24 cellular contexts compared by ENCODE assay signal in genomic region chr10:29628912-29629526, GRCh38. TPM values are rescaled to one million over a fixed set of nuclear protein-coding genes. Genes with fewer than 3 reads are reported as not detected.
DNase-seq lines count a peak whose midpoint lies in the region; ATAC-seq and TF ChIP-seq lines count a peak whose summit lies in the region.
"Had no signal": no experiment of that assay in that cellular context is flagged by ENCODE, and none has a peak within 500 bp of the region (broad histone marks: within the 10 kb centered on the region; RNA-seq: fewer than 3 reads in every experiment).

No MANE protein-coding gene starts in this region.

- TF ChIP-seq CTCF in mammary epithelial cell (conservative IDR thresholded peaks at IDR 0.05 in 1 of 2, IDR thresholded peaks at IDR 0.05 in 1 of 2; ENCODE audit: extremely low read depth in 1 of 2, insufficient read depth in 1 of 2, low read depth in 1 of 2, low read length in 2 of 2) (no peak), neutrophil (IDR thresholded peaks at IDR 0.05) (no peak), upper lobe of left lung (IDR thresholded peaks at IDR 0.05) (no peak), endodermal cell (conservative IDR thresholded peaks at IDR 0.05) (no peak)

- H3K27ac ChIP-seq in mammary epithelial cell (ENCODE audit: insufficient read depth, low read depth, low read length) (no peak overlapping the region), neutrophil (peak overlapping the region; percentile 86), upper lobe of left lung (peak overlapping the region; percentile 10 to 87 (median 74)), endodermal cell (ENCODE audit: low read depth, low read length) (no peak overlapping the region)
- H3K27ac ChIP-seq: WERI-Rb-1 had no signal

- H3K9me3 Mint-ChIP-seq in activated naive CD4-positive, alpha-beta T cell treated with anti-CD3 and anti-CD28 coated beads, Interleukin-2, amount 50 U/mL, for 24 hours: no peaks in the 10 kb centered on the region
- H3K9me3 Mint-ChIP-seq in endodermal cell: no peaks in the 10 kb centered on the region
- H3K9me3 Mint-ChIP-seq: nephron, T-cell had no signal

- intact Hi-C loops in mammary epithelial cell (cut with micrococcal nuclease): no loop called here

- no peak for TF ChIP-seq EP300 in upper lobe of left lung (IDR thresholded peaks at IDR 0.05)

- dilution Hi-C loops in mammary epithelial cell (cut with HindIII; ENCODE audit: low sequenced_read_pairs): no loop called here

- H3K36me3 ChIP-seq in mammary epithelial cell (ENCODE audit: insufficient read depth, low read length): peaks cover 2% of the 10 kb centered on the region
- H3K36me3 ChIP-seq in neutrophil: no peaks in the 10 kb centered on the region
- H3K36me3 ChIP-seq in upper lobe of left lung: no peaks in the 10 kb centered on the region
- H3K36me3 ChIP-seq in endodermal cell (ENCODE audit: control insufficient read depth, insufficient read depth, low read length): no peaks in the 10 kb centered on the region
- H3K36me3 ChIP-seq: BE2C, HAP-1, spleen, WERI-Rb-1 had no signal

- H3K4me2 ChIP-seq in mammary epithelial cell (ENCODE audit: insufficient read depth, low read depth, low read length): peak overlapping the region; percentile 53

- ATAC-seq in upper lobe of left lung (ENCODE audit: low FRiP score in 2 of 2) (no peak), GM21381 (IDR thresholded peaks at IDR 0.05; ENCODE audit: unreplicated experiment) (no peak)
- ATAC-seq: T-cell had no signal

- no peaks in the 10 kb centered on the region for H3K27me3 Mint-ChIP-seq in activated naive CD4-positive, alpha-beta T cell treated with anti-CD3 and anti-CD28 coated beads, Interleukin-2, amount 50 U/mL, for 24 hours
- H3K27me3 Mint-ChIP-seq in endodermal cell (ENCODE audit: insufficient read depth): no peaks in the 10 kb centered on the region
- H3K27me3 Mint-ChIP-seq: T-cell had no signal

- no peak for DNase-seq in activated naive CD4-positive, alpha-beta T cell treated with anti-CD3 and anti-CD28 coated beads, Interleukin-2, amount 50 U/mL, for 16 hours
- DNase-seq in mammary epithelial cell: no peak
- DNase-seq in upper lobe of left lung: no peak
- DNase-seq in MV-4-11 (lab: John Stamatoyannopoulos, UW): no peak
- no peak for DNase-seq in endodermal cell
- DNase-seq: activated CD4-positive, alpha-beta T cell treated with anti-CD3 and anti-CD28 coated beads, Interleukin-2, amount 50 U/mL, for 48 hours; activated naive CD4-positive, alpha-beta T cell treated with Interleukin-2 at 50 U/mL for 16 hours; activated T-cell treated with anti-CD3 and anti-CD28 coated beads, Interleukin-2, amount 50 U/mL, for 1 hour; anterior cingulate cortex; BE2C; hippocampal formation; NCI-H1417; NCI-H526; SHP77 treated with DMSO at 0.1 percent for 48 hours; spleen; substantia nigra; T-cell; WERI-Rb-1 had no signal

- H4K20me1 ChIP-seq in mammary epithelial cell (ENCODE audit: insufficient read depth, low read length): no peaks in the 10 kb centered on the region

- H3K9ac ChIP-seq in mammary epithelial cell (ENCODE audit: insufficient read depth, low read length) (no peak overlapping the region), endodermal cell (ENCODE audit: extremely low read depth, low read length, poor library complexity, severe bottlenecking) (no peak overlapping the region)

- H3K9me3 ChIP-seq in mammary epithelial cell (replicated peaks; ENCODE audit: insufficient read depth, low read length) (no peaks in the 10 kb centered on the region), neutrophil (no peaks in the 10 kb centered on the region), upper lobe of left lung (no peaks in the 10 kb centered on the region), endodermal cell (ENCODE audit: control insufficient read depth, low read length) (no peaks in the 10 kb centered on the region)
- H3K9me3 ChIP-seq: BE2C, HAP-1, spleen had no signal

- no peak overlapping the region for H3K27ac Mint-ChIP-seq in activated naive CD4-positive, alpha-beta T cell treated with anti-CD3 and anti-CD28 coated beads, Interleukin-2, amount 50 U/mL, for 24 hours
- no peak overlapping the region for H3K27ac Mint-ChIP-seq in endodermal cell
- H3K27ac Mint-ChIP-seq: memory B cell, T-cell had no signal

- H3K4me3 ChIP-seq in mammary epithelial cell (replicated peaks in 1 of 3; ENCODE audit: insufficient read depth in 1 of 3, low read depth in 2 of 3, low read length in 3 of 3) (no peak overlapping the region), neutrophil (ENCODE audit: low read depth in 1 of 2, low read length in 1 of 2) (no peak overlapping the region), upper lobe of left lung (no peak overlapping the region), endodermal cell (ENCODE audit: low read length) (no peak overlapping the region)
- H3K4me3 ChIP-seq: HAP-1, spleen had no signal

- H3K27me3 ChIP-seq in mammary epithelial cell (ENCODE audit: insufficient read depth, low read length) (no peaks in the 10 kb centered on the region), neutrophil (no peaks in the 10 kb centered on the region), upper lobe of left lung (no peaks in the 10 kb centered on the region), endodermal cell (ENCODE audit: control insufficient read depth, insufficient read depth, low read length, poor library complexity, severe bottlenecking) (no peaks in the 10 kb centered on the region)
- H3K27me3 ChIP-seq: BE2C, spleen had no signal

- in situ Hi-C loops in mammary epithelial cell (cut with MboI; ENCODE audit: low sequenced_read_pairs in 2 of 2): no loop called here

- H3K79me2 ChIP-seq in mammary epithelial cell (ENCODE audit: insufficient read depth, low read length): peaks cover 87% of the 10 kb centered on the region

- no peak overlapping the region for H2AFZ ChIP-seq in mammary epithelial cell (ENCODE audit: low read depth, low read length)

- H3K36me3 Mint-ChIP-seq in activated naive CD4-positive, alpha-beta T cell treated with anti-CD3 and anti-CD28 coated beads, Interleukin-2, amount 50 U/mL, for 24 hours: peaks cover 10% of the 10 kb centered on the region
- H3K36me3 Mint-ChIP-seq in endodermal cell (ENCODE audit: low read depth): peaks cover 13% of the 10 kb centered on the region

- 59% methylated on average over 10 of the region's 12 CpGs for WGBS in mammary epithelial cell (ENCODE audit: low coverage, missing lambda C conversion rate)
- 87 to 93% methylated on average over 12 of the region's 12 CpGs for WGBS in upper lobe of left lung, 2 donors
- 91 to 94% methylated on average over 11 to 12 of the region's 12 CpGs for WGBS in endodermal cell (ENCODE audit: insufficient coverage in 1 of 2, insufficient read length in 1 of 2), 2 experiments

- no TSS peak for BruUV-seq in mammary epithelial cell (replicated peaks; lab: Mats Ljungman, UMichigan)

- peak overlapping the region; percentile 4 for H3K4me3 Mint-ChIP-seq in activated naive CD4-positive, alpha-beta T cell treated with anti-CD3 and anti-CD28 coated beads, Interleukin-2, amount 50 U/mL, for 24 hours
- no peak overlapping the region for H3K4me3 Mint-ChIP-seq in endodermal cell
- H3K4me3 Mint-ChIP-seq: memory B cell, T-cell had no signal

- H3K4me1 ChIP-seq in mammary epithelial cell (ENCODE audit: insufficient read depth, low read length): peaks cover 53% of the 10 kb centered on the region
- peaks cover 31 to 52% of the 10 kb centered on the region in 2 experiments for H3K4me1 ChIP-seq in neutrophil (ENCODE audit: control insufficient read depth in 1 of 2, insufficient read depth in 1 of 2, low read depth in 1 of 2, low read length in 1 of 2)
- H3K4me1 ChIP-seq in upper lobe of left lung: peaks cover 18 to 47% (median 29%) of the 10 kb centered on the region in 4 donors
- H3K4me1 ChIP-seq in endodermal cell (ENCODE audit: control insufficient read depth, insufficient read depth, low read length): no peaks in the 10 kb centered on the region
- H3K4me1 ChIP-seq: BE2C had no signal

- peaks cover 46% of the 10 kb centered on the region for H3K4me1 Mint-ChIP-seq in activated naive CD4-positive, alpha-beta T cell treated with anti-CD3 and anti-CD28 coated beads, Interleukin-2, amount 50 U/mL, for 24 hours
- H3K4me1 Mint-ChIP-seq in endodermal cell: peaks cover 10% of the 10 kb centered on the region

- CTCF ChIA-PET in mammary epithelial cell (lab: Charles Lee; ENCODE audit: low non-redundant PET): no interaction called here

- no peak for TF ChIP-seq POLR2A in upper lobe of left lung (IDR thresholded peaks at IDR 0.05)

RNA-seq across cellular contexts. Expression of gene SVIL, which starts 5.8 kb away (rescaled TPM):
- total RNA-seq in mammary epithelial cell (100 to 1,000 TPM in 1 of 2 donors, 10 to 100 TPM in 1; 51.3 to 155 TPM), upper lobe of left lung (100 to 1,000 TPM in 4 of 6 donors, 10 to 100 TPM in 2; 65.5 to 137 (median 105) TPM), endodermal cell (10 to 100 TPM; 25.2 to 32.9 TPM)
- 23.6 TPM for polyA plus RNA-seq in mammary epithelial cell
- 190 TPM for polyA minus RNA-seq in mammary epithelial cell
- 21.7 TPM for polyA plus RNA-seq in endodermal cell (2013, experiment 1 of 2)
- polyA plus RNA-seq in endodermal cell (2013, experiment 2 of 2): 17.3 TPM

Comparison
In these comparisons a context has a peak if more than half of its experiments do, and no peak if none do; other contexts are left out.
1. H3K27ac ChIP-seq: peak in neutrophil (single experiment) and upper lobe of left lung (4 of 4); none in mammary epithelial cell (single experiment) and endodermal cell (single experiment).